24 cellular contexts compared by ENCODE assay signal in genomic region chr10:57638411-57638810, GRCh38.
"Had no signal": no experiment of that assay in that cellular context is flagged by ENCODE, and none has a peak within 500 bp of the region (broad histone marks: within the 10 kb centered on the region; RNA-seq: fewer than 3 reads in every experiment).

No MANE protein-coding gene starts in this region.

- H3K4me1 ChIP-seq: lower lobe of right lung, right atrium auricular region, tibial nerve had no signal

- H3K27me3 ChIP-seq: brain microvascular endothelial cell, right atrium auricular region, tibial nerve had no signal

- H3K36me3 ChIP-seq: brain microvascular endothelial cell, lower lobe of right lung, right atrium auricular region, tibial nerve had no signal

- H3K4me3 ChIP-seq: lower lobe of right lung, mucosa of descending colon, right atrium auricular region, tibial nerve had no signal

- FAIRE-seq: astrocyte, endothelial cell of umbilical vein had no signal

- H3K9me3 ChIP-seq: lower lobe of right lung, mucosa of descending colon, right atrium auricular region, tibial nerve had no signal

- DNase-seq: activated CD4-positive, alpha-beta memory T cell treated with anti-CD3 and anti-CD28 coated beads, Interleukin-2, amount 10 ng/mL, durations not matched to agents 7 days and 5 days; activated CD4-positive, alpha-beta T cell treated with anti-CD3 and anti-CD28 coated beads for 1 hour; activated CD4-positive, alpha-beta T cell treated with anti-CD3 and anti-CD28 coated beads, Interleukin-2, amount 10 ng/mL, durations not matched to agents 7 days and 5 days; activated gamma-delta T cell treated with Interleukin-2 at 50 U/mL for 16 hours; activated naive CD4-positive, alpha-beta T cell treated with anti-CD3 and anti-CD28 coated beads, Interleukin-2, amount 50 U/mL, for 16 hours; activated T-cell treated with anti-CD3 and anti-CD28 coated beads, Interleukin-2, amount 50 U/mL, for 4 hours; amniotic stem cell; brain microvascular endothelial cell; caudate nucleus; cortex of kidney; foreskin fibroblast; head of caudate nucleus; hippocampal formation; immature natural killer cell; lower lobe of right lung; mesendoderm; mucosa of descending colon; stimulated activated CD4-positive, alpha-beta T cell treated with anti-CD3 and anti-CD28 coated beads, Interleukin-2, amount 100 ng/mL, for 48 hours; stimulated activated naive CD4-positive, alpha-beta T cell treated with Interleukin-2 at 50 U/mL for 16 hours; T-helper 2 cell had no signal

- H3K27ac ChIP-seq: brain microvascular endothelial cell, lower lobe of right lung, right atrium auricular region, tibial nerve had no signal
